Comparison of ENCODE assay signal across 27 cellular contexts in genomic region chr2:69084492-69084891, GRCh38.
"Had no signal": no experiment of that assay in that cellular context is flagged by ENCODE, and none has a peak within 500 bp of the region (broad histone marks: within the 10 kb centered on the region; RNA-seq: fewer than 3 reads in every experiment).

No MANE protein-coding gene starts in this region.

- H3K9me3 Mint-ChIP-seq: naive thymus-derived CD8-positive, alpha-beta T cell; nephron; neural crest cell; stimulated activated effector memory CD8-positive, alpha-beta T cell treated with anti-CD3 and anti-CD28 coated beads, Interleukin-12 subunit alpha, Interleukin-12 subunit beta, amount 100 ng/mL, for 72 hours; stimulated activated naive CD8-positive, alpha-beta T cell treated with anti-CD3 and anti-CD28 coated beads, Interleukin-15, Interleukin-2, amounts not matched to agents 100 ng/mL and 50 ng/mL, for 24 hours; type B pancreatic cell had no signal

- H3K4me1 Mint-ChIP-seq: neural crest cell; stimulated activated effector memory CD8-positive, alpha-beta T cell treated with anti-CD3 and anti-CD28 coated beads, Interleukin-12 subunit alpha, Interleukin-12 subunit beta, amount 100 ng/mL, for 72 hours had no signal

- DNase-seq: hypothalamus; immature natural killer cell; kidney; left colon; left lung; lower lobe of right lung; mammary epithelial cell; mesenchymal stem cell; naive thymus-derived CD8-positive, alpha-beta T cell; nucleus accumbens; pancreas; spleen; stimulated activated CD4-positive, alpha-beta T cell treated with anti-CD3 and anti-CD28 coated beads, Interleukin-4, amount 100 ng/mL, for 24 hours; stimulated activated naive CD4-positive, alpha-beta T cell had no signal

- H3K27ac Mint-ChIP-seq: immature natural killer cell; naive thymus-derived CD8-positive, alpha-beta T cell; progenitor cell of endocrine pancreas; stimulated activated effector memory CD8-positive, alpha-beta T cell treated with anti-CD3 and anti-CD28 coated beads, Interleukin-12 subunit alpha, Interleukin-12 subunit beta, amount 100 ng/mL, for 72 hours; stimulated activated naive CD8-positive, alpha-beta T cell treated with anti-CD3 and anti-CD28 coated beads, Interleukin-15, Interleukin-2, amounts not matched to agents 100 ng/mL and 50 ng/mL, for 24 hours; type B pancreatic cell had no signal

- H3K36me3 ChIP-seq: left lung, lower lobe of right lung, pancreas, right atrium auricular region, spleen, suprapubic skin, thoracic aorta had no signal

- H3K4me3 ChIP-seq: left lung, lower lobe of right lung, pancreas, right atrium auricular region, skin epidermis, spleen, suprapubic skin, thoracic aorta, tibial nerve had no signal

- FAIRE-seq: islet of Langerhans, kidney, pancreas had no signal

- H3K9me3 ChIP-seq: left lung, lower lobe of right lung, pancreas, right atrium auricular region, spleen, suprapubic skin, thoracic aorta, tibial nerve had no signal

- H3K4me3 Mint-ChIP-seq: immature natural killer cell; naive thymus-derived CD8-positive, alpha-beta T cell; nephron; neural crest cell; stimulated activated effector memory CD8-positive, alpha-beta T cell treated with anti-CD3 and anti-CD28 coated beads, Interleukin-12 subunit alpha, Interleukin-12 subunit beta, amount 100 ng/mL, for 72 hours; stimulated activated naive CD8-positive, alpha-beta T cell treated with anti-CD3 and anti-CD28 coated beads, Interleukin-15, Interleukin-2, amounts not matched to agents 100 ng/mL and 50 ng/mL, for 24 hours; type B pancreatic cell had no signal

- H3K27ac ChIP-seq: left lung, pancreas, right atrium auricular region had no signal

- H3K36me3 Mint-ChIP-seq: immature natural killer cell; naive thymus-derived CD8-positive, alpha-beta T cell; stimulated activated effector memory CD8-positive, alpha-beta T cell treated with anti-CD3 and anti-CD28 coated beads, Interleukin-12 subunit alpha, Interleukin-12 subunit beta, amount 100 ng/mL, for 72 hours had no signal

- ATAC-seq: left colon; left lung; lower lobe of right lung; naive thymus-derived CD8-positive, alpha-beta T cell; pancreas; sciatic nerve; stimulated activated effector memory CD8-positive, alpha-beta T cell treated with anti-CD3 and anti-CD28 coated beads, Interleukin-12 subunit alpha, Interleukin-12 subunit beta, amount 100 ng/mL, for 72 hours had no signal

- H3K27me3 ChIP-seq: left lung, pancreas, right atrium auricular region, suprapubic skin, tibial nerve had no signal

- H3K27me3 Mint-ChIP-seq: progenitor cell of endocrine pancreas, type B pancreatic cell had no signal
